In genomic region chr10:71747808-71748523, GRCh38 we compare ENCODE assay signal across 9 cellular contexts. TPM values are rescaled to one million over a fixed set of nuclear protein-coding genes. Genes with fewer than 3 reads are reported as not detected.
DNase-seq lines count a peak whose midpoint lies in the region; ATAC-seq, FAIRE-seq and TF ChIP-seq lines count a peak whose summit lies in the region.
"Had no signal": no experiment of that assay in that cellular context is flagged by ENCODE, and none has a peak within 500 bp of the region (broad histone marks: within the 10 kb centered on the region; RNA-seq: fewer than 3 reads in every experiment).

No MANE protein-coding gene starts in this region.

- no peak for TF ChIP-seq CTCF in right atrium auricular region (IDR thresholded peaks at IDR 0.05)

- peaks cover 0 to 13% of the 10 kb centered on the region in 2 donors for H3K36me3 Mint-ChIP-seq in stimulated activated naive B cell treated with anti-CD40 and anti-IgM and Interleukin-4, amounts not matched to agents 10 μg/mL and 1 μg/mL and 100 μg/mL, for 72 hours

- no peak overlapping the region for H3K4me3 ChIP-seq in right atrium auricular region
- H3K4me3 ChIP-seq: GM23248 had no signal

- peaks cover 66 to 82% of the 10 kb centered on the region in 2 donors for H3K4me1 Mint-ChIP-seq in stimulated activated naive B cell treated with anti-CD40 and anti-IgM and Interleukin-4, amounts not matched to agents 10 μg/mL and 1 μg/mL and 100 μg/mL, for 72 hours

- H3K4me1 ChIP-seq in right atrium auricular region, result peaks cover 0 to 69% of the 10 kb centered on the region in 2 donors

- H3K9me3 Mint-ChIP-seq in stimulated activated naive B cell treated with anti-CD40 and anti-IgM and Interleukin-4, amounts not matched to agents 10 μg/mL and 1 μg/mL and 100 μg/mL, for 72 hours, result peaks cover 0 to 2% of the 10 kb centered on the region in 2 donors

- no peaks in the 10 kb centered on the region for H3K27me3 ChIP-seq in right atrium auricular region

- H3K4me3 Mint-ChIP-seq in stimulated activated naive B cell treated with anti-CD40 and anti-IgM and Interleukin-4, amounts not matched to agents 10 μg/mL and 1 μg/mL and 100 μg/mL, for 72 hours, result no peak overlapping the region

- no peaks in the 10 kb centered on the region for H3K27me3 Mint-ChIP-seq in stimulated activated naive B cell treated with anti-CD40 and anti-IgM and Interleukin-4, amounts not matched to agents 10 μg/mL and 1 μg/mL and 100 μg/mL, for 72 hours

- ATAC-seq in stimulated activated naive B cell treated with anti-CD40 and anti-IgM and Interleukin-4, amounts not matched to agents 10 μg/mL and 1 μg/mL and 100 μg/mL, for 72 hours (replicated peaks), result peak; percentile 50 to 55
- no peak for ATAC-seq in HG02970 (IDR thresholded peaks at IDR 0.05; ENCODE audit: low FRiP score, unreplicated experiment)
- no peak for ATAC-seq in GM21360 (IDR thresholded peaks at IDR 0.05; ENCODE audit: unreplicated experiment)

- H3K36me3 ChIP-seq in right atrium auricular region, result peaks cover 25% of the 10 kb centered on the region

- H3K27ac ChIP-seq in right atrium auricular region, result peak overlapping the region; percentile 67 to 74
- H3K27ac ChIP-seq: GM23248 had no signal

- peak; percentile 74 for FAIRE-seq in GM19239 (lab: Jason Lieb, UNC)

- H3K9me3 ChIP-seq in right atrium auricular region, result no peaks in the 10 kb centered on the region

- peak overlapping the region; percentile 96 for H3K27ac Mint-ChIP-seq in stimulated activated naive B cell treated with anti-CD40 and anti-IgM and Interleukin-4, amounts not matched to agents 10 μg/mL and 1 μg/mL and 100 μg/mL, for 72 hours

- DNase-seq in GM19239 (ENCODE audit: insufficient read length, low spot score), result peak; percentile 56
- DNase-seq in SKM-1 treated with dmso at 0.1 percent for 144 hours (lab: John Stamatoyannopoulos, UW; ENCODE audit: unreplicated experiment), result peak; percentile 85
- no peak for DNase-seq in right atrium auricular region (ENCODE audit: low spot score)
- no peak for DNase-seq in stimulated activated naive B cell treated with anti-CD40 and anti-IgM and Interleukin-4, amounts not matched to agents 10 μg/mL and 1 μg/mL and 100 μg/mL, for 72 hours
- no peak for DNase-seq in NCI-H1436 treated with DMSO at 0.1 percent for 48 hours (lab: John Stamatoyannopoulos, UW)
- DNase-seq in central memory CD4-positive, alpha-beta T cell, result no peak
- DNase-seq: GM23248 had no signal

RNA-seq across cellular contexts. Expression of gene VSIR, which starts 25.4 kb away (rescaled TPM):
- 10 to 100 TPM; 36.1 to 56.0 TPM for total RNA-seq in right atrium auricular region

RNA-seq across cellular contexts. Expression of gene C10orf105, which starts 28.4 kb away (rescaled TPM):
- total RNA-seq in right atrium auricular region, result 1 to 10 TPM in 1 of 2 donors, not detected in 1; 1.3 TPM
- total RNA-seq: GM23248 had no signal

Comparison
In these comparisons a context has a peak if more than half of its experiments do, and no peak if none do; other contexts are left out.
1. DNase-seq: peak in GM19239 (single experiment) and SKM-1 treated with dmso at 0.1 percent for 144 hours (single experiment); none in right atrium auricular region (single experiment), stimulated activated naive B cell treated with anti-CD40 and anti-IgM and Interleukin-4, amounts not matched to agents 10 μg/mL and 1 μg/mL and 100 μg/mL, for 72 hours (single experiment), NCI-H1436 treated with DMSO at 0.1 percent for 48 hours (single experiment) and central memory CD4-positive, alpha-beta T cell (single experiment).
2. ATAC-seq: peak in stimulated activated naive B cell treated with anti-CD40 and anti-IgM and Interleukin-4, amounts not matched to agents 10 μg/mL and 1 μg/mL and 100 μg/mL, for 72 hours (2 of 2); none in HG02970 (single experiment) and GM21360 (single experiment).